ENCODE assay signal across 11 cellular contexts in genomic region chr19:4597278-4597974, GRCh38. TPM values are rescaled to one million over a fixed set of nuclear protein-coding genes. Genes with fewer than 3 reads are reported as not detected.
DNase-seq lines count a peak whose midpoint lies in the region; ATAC-seq and TF ChIP-seq lines count a peak whose summit lies in the region.
"Had no signal": no experiment of that assay in that cellular context is flagged by ENCODE, and none has a peak within 500 bp of the region (broad histone marks: within the 10 kb centered on the region; RNA-seq: fewer than 3 reads in every experiment).

No MANE protein-coding gene starts in this region.

- no peak overlapping the region for H3K27ac Mint-ChIP-seq in activated naive CD8-positive, alpha-beta T cell treated with anti-CD3 and anti-CD28 coated beads, Interleukin-2, amount 50 U/mL, for 24 hours
- peak overlapping the region in 2 of 10 donors; percentile 9 to 52 for H3K27ac Mint-ChIP-seq in naive thymus-derived CD8-positive, alpha-beta T cell

- no peak overlapping the region for H2BK120ac ChIP-seq in IMR-90 (ENCODE audit: low read depth, low read length)

- H3K9me3 ChIP-seq in IMR-90 (ENCODE audit: control insufficient read depth, insufficient read depth, low read length), result no peaks in the 10 kb centered on the region
- H3K9me3 ChIP-seq: prostate gland had no signal

- no peak overlapping the region for H3K4ac ChIP-seq in IMR-90 (ENCODE audit: low read depth, low read length)

- no peaks in the 10 kb centered on the region for H3K9me1 ChIP-seq in IMR-90 (ENCODE audit: insufficient read depth, low read length)

- no peak overlapping the region for H2BK20ac ChIP-seq in IMR-90 (ENCODE audit: low read depth, low read length)

- intact Hi-C loops in IMR-90 (cut with micrococcal nuclease), result no loop called here

- no peaks in the 10 kb centered on the region for H3K79me1 ChIP-seq in IMR-90 (ENCODE audit: low read depth in 1 of 2, low read length in 2 of 2)

- H3K9me3 Mint-ChIP-seq in activated naive CD8-positive, alpha-beta T cell treated with anti-CD3 and anti-CD28 coated beads, Interleukin-2, amount 50 U/mL, for 24 hours, result no peaks in the 10 kb centered on the region
- peaks cover 0 to 1% (median 0%) of the 10 kb centered on the region in 9 donors for H3K9me3 Mint-ChIP-seq in naive thymus-derived CD8-positive, alpha-beta T cell

- no TSS peak for BruUV-seq in IMR-90 (replicated peaks; lab: Mats Ljungman, UMichigan)

- peaks cover 31% of the 10 kb centered on the region for H3K27me3 ChIP-seq in IMR-90 (ENCODE audit: control insufficient read depth, insufficient read depth, low read length)

- H2AFZ ChIP-seq in IMR-90 (replicated peaks; ENCODE audit: low read length, poor library complexity), result peak overlapping the region; percentile 83

- CTCF ChIA-PET in IMR-90 (lab: Yijun Ruan, JAX), result interaction anchor here (1.0 kb wide), 1 partner anchor 10 kb away, joined by 3 read pairs; no protein-coding TSS in a partner anchor

- H2BK5ac ChIP-seq in IMR-90 (ENCODE audit: low read depth, low read length, poor library complexity, severe bottlenecking), result no peak overlapping the region

- H3K18ac ChIP-seq in IMR-90 (ENCODE audit: low read depth, low read length), result no peak overlapping the region

- H3K4me1 Mint-ChIP-seq in activated naive CD8-positive, alpha-beta T cell treated with anti-CD3 and anti-CD28 coated beads, Interleukin-2, amount 50 U/mL, for 24 hours, result peaks cover 7% of the 10 kb centered on the region
- peaks cover 5 to 18% (median 14%) of the 10 kb centered on the region in 4 donors for H3K4me1 Mint-ChIP-seq in naive thymus-derived CD8-positive, alpha-beta T cell

- H4K5ac ChIP-seq in IMR-90 (ENCODE audit: low read depth, low read length), result no peak overlapping the region; the same call in 1 of the 2 replicates

- no peak overlapping the region for H2AK5ac ChIP-seq in IMR-90 (ENCODE audit: low read depth, low read length)

- no peaks in the 10 kb centered on the region for H3K36me3 Mint-ChIP-seq in activated naive CD8-positive, alpha-beta T cell treated with anti-CD3 and anti-CD28 coated beads, Interleukin-2, amount 50 U/mL, for 24 hours (ENCODE audit: low read depth)
- no peaks in the 10 kb centered on the region for H3K36me3 Mint-ChIP-seq in naive thymus-derived CD8-positive, alpha-beta T cell

- TF ChIP-seq RAD21 in IMR-90 (IDR thresholded peaks at IDR 0.05; ENCODE audit: low read length), result no peak

- no peak overlapping the region for H4K91ac ChIP-seq in IMR-90 (ENCODE audit: insufficient read depth, low read depth, low read length)

- no peak overlapping the region for H3K4me3 ChIP-seq in IMR-90 (ENCODE audit: insufficient read depth, low read depth, low read length)
- H3K4me3 ChIP-seq: prostate gland had no signal

- TF ChIP-seq CTCF in IMR-90 (conservative IDR thresholded peaks at IDR 0.05; ENCODE audit: low read depth, low read length), result no peak

- POLR2A ChIA-PET in IMR-90 (lab: Charles Lee; ENCODE audit: unreplicated experiment), result no interaction called here
- POLR2A ChIA-PET in naive thymus-derived CD8-positive, alpha-beta T cell (lab: Charles Lee), result interaction anchor here (0.7 kb wide), 1 partner anchor 39 kb away, joined by 3 read pairs; no protein-coding TSS in a partner anchor

- no peak overlapping the region for H3K56ac ChIP-seq in IMR-90 (ENCODE audit: extremely low read depth, insufficient read depth, low read length)

- no peaks in the 10 kb centered on the region for H4K20me1 ChIP-seq in IMR-90 (ENCODE audit: insufficient read depth, low read length)

- no peak overlapping the region for H4K8ac ChIP-seq in IMR-90 (ENCODE audit: low read depth in 2 of 2, low read length in 2 of 2)

- H3K4me1 ChIP-seq in IMR-90 (ENCODE audit: control insufficient read depth, insufficient read depth, low read length), result peaks cover 3% of the 10 kb centered on the region; the same call in 1 of the 2 replicates
- H3K4me1 ChIP-seq: prostate gland had no signal

- peak overlapping the region; percentile 15 for H2AK9ac ChIP-seq in IMR-90 (replicated peaks; ENCODE audit: low read depth, low read length, poor library complexity)

- WGBS in IMR-90 (ENCODE audit: extremely low coverage in 2 of 2, insufficient read length in 1 of 2), 2 experiments, result 4% methylated on average over 8 of the region's 27 CpGs; no CpG with 5 or more reads in 1 of the 2 experiments

- no peak for TF ChIP-seq POLR2A in IMR-90 (IDR thresholded peaks at IDR 0.05; ENCODE audit: low read depth, low read length)

- H3K23ac ChIP-seq in IMR-90 (ENCODE audit: low read depth, low read length), result no peak overlapping the region

- no peak overlapping the region for H3K14ac ChIP-seq in IMR-90 (replicated peaks; ENCODE audit: low read depth, low read length)

- H3K36me3 ChIP-seq in IMR-90 (ENCODE audit: control insufficient read depth, insufficient read depth, low read length), result no peaks in the 10 kb centered on the region
- H3K36me3 ChIP-seq: prostate gland had no signal

- ATAC-seq in IMR-90 (ENCODE audit: low read depth) (peak; percentile 48), GM18873 (IDR thresholded peaks at IDR 0.05; ENCODE audit: low FRiP score, unreplicated experiment) (no peak)
- ATAC-seq in activated naive CD8-positive, alpha-beta T cell treated with anti-CD3 and anti-CD28 coated beads, Interleukin-2, amount 50 U/mL, for 24 hours, result no peak
- ATAC-seq in naive thymus-derived CD8-positive, alpha-beta T cell, result peak; percentile 5 to 40

- in situ Hi-C loops in IMR-90 (cut with MboI; ENCODE audit: low sequenced_read_pairs), result no loop called here

- peaks cover 44% of the 10 kb centered on the region for H3K27me3 Mint-ChIP-seq in activated naive CD8-positive, alpha-beta T cell treated with anti-CD3 and anti-CD28 coated beads, Interleukin-2, amount 50 U/mL, for 24 hours
- peaks cover 17 to 49% (median 24%) of the 10 kb centered on the region in 5 donors for H3K27me3 Mint-ChIP-seq in naive thymus-derived CD8-positive, alpha-beta T cell

- no peak overlapping the region for H3K27ac ChIP-seq in IMR-90 (ENCODE audit: insufficient read depth, low read length)
- H3K27ac ChIP-seq: prostate gland had no signal

- dilution Hi-C loops in IMR-90 (cut with HindIII; ENCODE audit: low sequenced_read_pairs, unreplicated experiment), result no loop called here

- H3K4me2 ChIP-seq in IMR-90 (ENCODE audit: low read depth, low read length), result peak overlapping the region; percentile 70; the same call in 1 of the 2 replicates

- H3K9ac ChIP-seq in IMR-90 (ENCODE audit: low read depth, low read length), result no peak overlapping the region

- peak overlapping the region; percentile 11 for H3K4me3 Mint-ChIP-seq in activated naive CD8-positive, alpha-beta T cell treated with anti-CD3 and anti-CD28 coated beads, Interleukin-2, amount 50 U/mL, for 24 hours
- H3K4me3 Mint-ChIP-seq in naive thymus-derived CD8-positive, alpha-beta T cell, result peak overlapping the region; percentile 48 to 79 (median 70)

- H2BK15ac ChIP-seq in IMR-90 (ENCODE audit: low read depth, low read length), result no peak overlapping the region

- DNase-seq in NCI-H1417 (lab: John Stamatoyannopoulos, UW), result peak in 2 of 3 experiments; percentile 62 to 70
- DNase-seq in NCI-H1417 treated with DMSO at 0.1 percent for 48 hours (lab: John Stamatoyannopoulos, UW), result no peak
- no peak for DNase-seq in IMR-90
- DNase-seq in activated naive CD8-positive, alpha-beta T cell treated with anti-CD3 and anti-CD28 coated beads, Interleukin-2, amount 50 U/mL, for 24 hours, result no peak
- DNase-seq in naive thymus-derived CD8-positive, alpha-beta T cell, result peak in 3 of 10 donors; percentile 17 to 30 (median 20)
- no peak for DNase-seq in DMS153 (lab: John Stamatoyannopoulos, UW)
- DNase-seq in cerebellar nuclear complex (lab: John Stamatoyannopoulos, UW), result no peak
- DNase-seq: foreskin melanocyte had no signal

TF ChIP-seq in IMR-90, 13 proteins besides CTCF, POLR2A, EP300 and RAD21 (continues in another document):
- TF ChIP-seq NFE2L2 (IDR thresholded peaks at IDR 0.05; ENCODE audit: low read depth, low read length) (no peak), CHD1 (IDR thresholded peaks at IDR 0.05; ENCODE audit: low read depth, low read length) (no peak), RFX5 (IDR thresholded peaks at IDR 0.05; ENCODE audit: low read depth, low read length) (no peak), BHLHE40 (IDR thresholded peaks at IDR 0.05; ENCODE audit: low read depth, low read length) (no peak), CEBPB (IDR thresholded peaks at IDR 0.05; ENCODE audit: low read depth, low read length) (no peak), SMC3 (IDR thresholded peaks at IDR 0.05; ENCODE audit: low read depth, low read length) (no peak), RCOR1 (IDR thresholded peaks at IDR 0.05; ENCODE audit: insufficient replicate concordance, low read length) (no peak), MAZ (IDR thresholded peaks at IDR 0.05; ENCODE audit: borderline replicate concordance, low read depth, low read length) (no peak), FOS (IDR thresholded peaks at IDR 0.05; ENCODE audit: low read depth, low read length) (no peak), MXI1 (IDR thresholded peaks at IDR 0.05; ENCODE audit: borderline replicate concordance, low read depth, low read length) (no peak), MAFK (IDR thresholded peaks at IDR 0.05; ENCODE audit: low read depth, low read length) (no peak)

RNA-seq across cellular contexts. Expression of gene SEMA6B, which starts 37.9 kb away (rescaled TPM):
- 0.18 and 0.28 TPM in 2 replicates for total RNA-seq in IMR-90 (2012; rRNA removed)
- polyA plus RNA-seq in IMR-90 (2012; rRNA removed), result 0.72 and 0.73 TPM in 2 replicates
- 0.63 and 1.6 TPM in 2 replicates for polyA plus RNA-seq in IMR-90 (2012; cell fraction: cytosol; rRNA removed)
- polyA plus RNA-seq in IMR-90 (2012; cell fraction: nucleus; rRNA removed; ENCODE audit: low replicate concordance), result 0.31 and 0.55 TPM in 2 replicates
- under 1 TPM; 0.60 to 0.68 TPM for total RNA-seq in naive thymus-derived CD8-positive, alpha-beta T cell
- polyA plus RNA-seq in naive thymus-derived CD8-positive, alpha-beta T cell, result not detected
- total RNA-seq: T-helper 1 cell treated with Interleukin-12 subunit alpha and Interleukin-12 subunit beta and Interleukin-4 antibody, amounts not matched to agents 30 ng/mL and 1 ng/mL, for 36 hours had no signal

RNA-seq across cellular contexts. Expression of gene TNFAIP8L1, which starts 41.9 kb away (rescaled TPM):
- total RNA-seq in IMR-90 (2012; rRNA removed), result 2.5 and 3.1 TPM in 2 replicates
- 6.0 TPM in 2 replicates for polyA plus RNA-seq in IMR-90 (2012; rRNA removed)
- polyA plus RNA-seq in IMR-90 (2012; cell fraction: cytosol; rRNA removed), result 5.1 and 7.1 TPM in 2 replicates
- 2.3 and 2.9 TPM in 2 replicates for polyA plus RNA-seq in IMR-90 (2012; cell fraction: nucleus; rRNA removed; ENCODE audit: low replicate concordance)
- 10 to 100 TPM; 19.1 to 20.7 TPM for total RNA-seq in naive thymus-derived CD8-positive, alpha-beta T cell
- polyA plus RNA-seq in naive thymus-derived CD8-positive, alpha-beta T cell, result 10 to 100 TPM in 2 of 3 donors, 1 to 10 TPM in 1; 5.6 to 16.5 (median 10.3) TPM

RNA-seq across cellular contexts. Expression of gene LRG1, which starts 57.6 kb away (rescaled TPM):
- total RNA-seq in IMR-90 (2012; rRNA removed), result not detected in 2 replicates
- polyA plus RNA-seq in IMR-90 (2012; rRNA removed), result 0.03 TPM in 1 of 2 replicates, not detected in the other
- polyA plus RNA-seq in IMR-90 (2012; cell fraction: cytosol; rRNA removed), result 0.01 and 0.07 TPM in 2 replicates
- not detected in 2 replicates for polyA plus RNA-seq in IMR-90 (2012; cell fraction: nucleus; rRNA removed; ENCODE audit: low replicate concordance)
- total RNA-seq in naive thymus-derived CD8-positive, alpha-beta T cell, result not detected
- not detected for polyA plus RNA-seq in naive thymus-derived CD8-positive, alpha-beta T cell

Comparison
In these comparisons a context has a peak if more than half of its experiments do, and no peak if none do; other contexts are left out.
1. DNase-seq: peak in NCI-H1417 (2 of 3); none in NCI-H1417 treated with DMSO at 0.1 percent for 48 hours (single experiment), IMR-90 (single experiment), activated naive CD8-positive, alpha-beta T cell treated with anti-CD3 and anti-CD28 coated beads, Interleukin-2, amount 50 U/mL, for 24 hours (single experiment), DMS153 (single experiment) and cerebellar nuclear complex (0 of 2).
2. ATAC-seq: peak in IMR-90 (single experiment) and naive thymus-derived CD8-positive, alpha-beta T cell (2 of 2); none in activated naive CD8-positive, alpha-beta T cell treated with anti-CD3 and anti-CD28 coated beads, Interleukin-2, amount 50 U/mL, for 24 hours (single experiment) and GM18873 (single experiment).